ENCODE assay signal across 7 cellular contexts in the genomic region with DNA sequence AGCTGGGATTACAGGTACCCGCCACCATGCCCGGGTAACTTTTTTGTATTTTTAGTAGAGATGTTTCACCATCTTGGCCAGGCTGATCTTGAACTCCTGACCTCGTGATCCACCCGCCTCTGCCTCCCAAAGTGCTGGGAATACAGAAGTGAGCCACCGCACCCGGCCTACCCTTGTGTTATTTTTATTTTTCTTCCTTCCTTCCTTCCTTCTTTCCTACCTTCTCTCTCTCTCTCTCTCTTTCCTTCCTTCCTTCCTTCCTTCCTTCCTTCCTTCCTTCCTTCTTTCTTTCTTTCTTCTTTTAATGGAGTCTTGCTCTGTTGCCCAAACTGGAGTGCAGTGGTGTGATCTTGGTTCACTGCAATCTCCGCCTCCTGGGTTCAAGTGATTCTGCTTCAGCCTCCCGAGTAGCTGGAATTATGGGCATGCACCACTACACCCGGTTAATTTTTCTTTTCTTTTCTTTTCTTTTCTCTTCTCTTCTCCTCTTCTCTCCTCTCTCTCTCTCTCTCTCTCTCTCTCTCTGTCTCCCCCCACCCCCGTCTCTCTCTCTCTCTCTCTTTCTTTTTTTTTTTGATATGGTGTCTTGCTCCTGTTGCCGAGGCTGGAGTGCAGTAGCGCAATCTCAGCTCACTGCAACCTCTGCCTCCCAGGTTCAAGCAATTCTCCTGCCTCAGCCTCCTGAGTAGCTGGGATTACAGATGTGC. TPM values are rescaled to one million over a fixed set of nuclear protein-coding genes. Genes with fewer than 3 reads are reported as not detected.
DNase-seq lines count a peak whose midpoint lies in the region; FAIRE-seq and TF ChIP-seq lines count a peak whose summit lies in the region.
"Not testable (repeated sequence)": the region's sequence is repeated elsewhere in the genome, so short reads cannot be mapped to it uniquely, and the experiment has no call there.
"Had no signal": no experiment of that assay in that cellular context is flagged by ENCODE, and none has a peak within 500 bp of the region (broad histone marks: within the 10 kb centered on the region; RNA-seq: fewer than 3 reads in every experiment).

No MANE protein-coding gene starts in this region.

- dilution Hi-C loops in endothelial cell of umbilical vein (cut with MboI; ENCODE audit: extremely low pct_ligation_motif_present, low sequenced_read_pairs) = not testable (repeated sequence)

- peaks cover 33% of the 10 kb centered on the region for H3K36me3 Mint-ChIP-seq in Caco-2 (ENCODE audit: insufficient read depth, unreplicated experiment)
- not testable (repeated sequence) for H3K36me3 Mint-ChIP-seq in HFFc6 (ENCODE audit: low read depth)

- not testable (repeated sequence) for H3K36me3 ChIP-seq in BLaER1; Caco-2 (ENCODE audit: control insufficient read depth, insufficient read depth, low read length); PC-9 (ENCODE audit: low read depth); endothelial cell of umbilical vein (ENCODE audit: control insufficient read depth in 2 of 2, extremely low read depth in 1 of 2, insufficient read depth in 2 of 2, low read length in 2 of 2); stomach

- FAIRE-seq in endothelial cell of umbilical vein (lab: Jason Lieb, UNC) = peak; percentile 44

- not testable (repeated sequence) for H3K4me3 Mint-ChIP-seq in Caco-2 (ENCODE audit: unreplicated experiment); HFFc6

- not testable (repeated sequence) for H3K27me3 Mint-ChIP-seq in Caco-2 (ENCODE audit: insufficient read depth, unreplicated experiment); HFFc6 (ENCODE audit: insufficient read depth)

- peaks cover 19% of the 10 kb centered on the region for H3K27me3 ChIP-seq in BLaER1
- not testable (repeated sequence) for H3K27me3 ChIP-seq in Caco-2 (replicated peaks; ENCODE audit: control insufficient read depth, insufficient read depth, low read length); PC-9 (ENCODE audit: insufficient read depth, low read depth); endothelial cell of umbilical vein (ENCODE audit: control insufficient read depth in 2 of 2, insufficient read depth in 2 of 2, low read length in 2 of 2)
- peaks cover 0 to 40% (median 12%) of the 10 kb centered on the region in 3 donors for H3K27me3 ChIP-seq in stomach

- H3K27ac Mint-ChIP-seq in Caco-2 (ENCODE audit: unreplicated experiment) (peak overlapping the region; percentile 96), HFFc6 (peak overlapping the region; percentile 24; the same call in 1 of the 2 replicates)

- H3K9me1 ChIP-seq in endothelial cell of umbilical vein (replicated peaks; ENCODE audit: control insufficient read depth, extremely low read depth, insufficient read depth, low read length) = not testable (repeated sequence)

- not testable (repeated sequence) for H3K27ac ChIP-seq in BLaER1; endothelial cell of umbilical vein (ENCODE audit: insufficient read depth, low read depth, low read length)
- H3K27ac ChIP-seq in PC-9 = 0 out of 2 replicates have a peak overlapping the region, but pooled peaks have one; percentile 82
- H3K27ac ChIP-seq in stomach = peak overlapping the region in 3 of 5 donors; percentile 69 to 76 (median 71)

- not testable (repeated sequence) for H3K9ac ChIP-seq in BLaER1; endothelial cell of umbilical vein (replicated peaks; ENCODE audit: extremely low read depth, insufficient read depth, low read length)

- peaks cover 17% of the 10 kb centered on the region for H3K4me1 Mint-ChIP-seq in Caco-2 (ENCODE audit: low read depth, unreplicated experiment)
- peaks cover 37% of the 10 kb centered on the region for H3K4me1 Mint-ChIP-seq in HFFc6 (ENCODE audit: low read depth)

- not testable (repeated sequence) for BruUV-seq in Caco-2 (replicated peaks; lab: Mats Ljungman, UMichigan); PC-9 (replicated peaks; lab: Mats Ljungman, UMichigan); endothelial cell of umbilical vein (replicated peaks; lab: Mats Ljungman, UMichigan)

- peaks cover 17% of the 10 kb centered on the region; the same call in 1 of the 2 replicates for H3F3A ChIP-seq in PC-9 (ENCODE audit: insufficient read depth, low read depth)

- not testable (repeated sequence) for H2AFZ ChIP-seq in PC-9; endothelial cell of umbilical vein (ENCODE audit: low read depth, low read length)

- CTCF ChIA-PET in Caco-2 (lab: Charles Lee) = not testable (repeated sequence)
- CTCF ChIA-PET in PC-9 (lab: Charles Lee) (interaction anchor here (0.7 kb wide), 2 partner anchors 8 to 22 kb away, joined by 3 to 8 read pairs; no protein-coding TSS in a partner anchor), endothelial cell of umbilical vein (lab: Charles Lee) (interaction anchor here (0.7 to 1.7 kb wide), 4 partner anchors 8 to 57 kb away, joined by 3 to 10 read pairs (median 3); no protein-coding TSS in a partner anchor)

- TF ChIP-seq POLR2A in endothelial cell of umbilical vein (IDR thresholded peaks at IDR 0.05; ENCODE audit: low read depth, low read length); stomach (IDR thresholded peaks at IDR 0.05): not testable (repeated sequence)

- H3K79me2 ChIP-seq in PC-9 (ENCODE audit: low read depth); endothelial cell of umbilical vein (ENCODE audit: control insufficient read depth, insufficient read depth, low read length): not testable (repeated sequence)

- H3K9me3 Mint-ChIP-seq in Caco-2 (ENCODE audit: unreplicated experiment); HFFc6: not testable (repeated sequence)

- H3K9me3 ChIP-seq in BLaER1; Caco-2; PC-9 (ENCODE audit: insufficient read depth, low read depth); endothelial cell of umbilical vein (replicated peaks; ENCODE audit: control insufficient read depth, insufficient read depth, low read length); stomach: not testable (repeated sequence)

- POLR2A ChIA-PET in Caco-2 (lab: Charles Lee); PC-9 (lab: Charles Lee; ENCODE audit: unreplicated experiment); endothelial cell of umbilical vein (lab: Charles Lee): not testable (repeated sequence)

- intact Hi-C loops in Caco-2 (cut with micrococcal nuclease; ENCODE audit: unreplicated experiment) (loop anchor here (2.0 to 5.0 kb wide), 2 partner anchors 23 to 292 kb away; partner anchors contain the start of gene ARID1A), endothelial cell of umbilical vein (cut with micrococcal nuclease) (loop anchor here (1.0 kb wide), 1 partner anchor 22 kb away; no protein-coding TSS in a partner anchor), stomach (cut with DNase I; ENCODE audit: low total_unique reads) (loop anchor here (10.0 kb wide), 1 partner anchor 55 kb away; no protein-coding TSS in a partner anchor)
- intact Hi-C loops in PC-9 (cut with micrococcal nuclease; ENCODE audit: unreplicated experiment) = not testable (repeated sequence)

- not testable (repeated sequence) for H4K20me1 ChIP-seq in BLaER1; PC-9 (ENCODE audit: insufficient read depth); endothelial cell of umbilical vein (replicated peaks; ENCODE audit: control insufficient read depth, extremely low read depth, insufficient read depth, low read length)

- H3K9me2 ChIP-seq in PC-9 (ENCODE audit: insufficient read depth) = not testable (repeated sequence)

- not testable (repeated sequence) for TF ChIP-seq EP300 in stomach (IDR thresholded peaks at IDR 0.05)

- H3K4me1 ChIP-seq in BLaER1 (peaks cover 29% of the 10 kb centered on the region), Caco-2 (peaks cover 29% of the 10 kb centered on the region), PC-9 (replicated peaks; ENCODE audit: insufficient read depth) (peaks cover 27% of the 10 kb centered on the region), endothelial cell of umbilical vein (ENCODE audit: control insufficient read depth, extremely low read depth, insufficient read depth, low read length) (peaks cover 29% of the 10 kb centered on the region), stomach (peaks cover 29 to 42% (median 34%) of the 10 kb centered on the region in 4 donors)

- H3K4me2 ChIP-seq in BLaER1 = 0 out of 2 replicates have a peak overlapping the region, but pooled peaks have one; percentile 14
- H3K4me2 ChIP-seq in PC-9; endothelial cell of umbilical vein (ENCODE audit: insufficient read depth, low read length): not testable (repeated sequence)

- not testable (repeated sequence) for TF ChIP-seq CTCF in Caco-2 (IDR thresholded peaks at IDR 0.05; ENCODE audit: insufficient read depth in 1 of 2, low read depth in 1 of 2, low read length in 1 of 2, severe bottlenecking in 1 of 2, unreplicated experiment in 1 of 2); HFFc6 (IDR thresholded peaks at IDR 0.05); PC-9 (conservative IDR thresholded peaks at IDR 0.05); endothelial cell of umbilical vein (IDR thresholded peaks at IDR 0.05; ENCODE audit: extremely low read depth in 1 of 2, insufficient read depth in 1 of 2, low read depth in 1 of 2, low read length in 2 of 2); stomach (IDR thresholded peaks at IDR 0.05)

- WGBS in stomach, 5 donors = 81 to 90% (median 86%) methylated on average over 11 to 12 of the region's 12 CpGs

- not testable (repeated sequence) for H3K4me3 ChIP-seq in BLaER1; Caco-2 (ENCODE audit: low read depth, low read length); PC-9; endothelial cell of umbilical vein (replicated peaks in 1 of 3; ENCODE audit: insufficient read depth in 1 of 3, low read depth in 1 of 3, low read length in 3 of 3); stomach

- not testable (repeated sequence) for DNase-seq in Caco-2; HFFc6; PC-9; endothelial cell of umbilical vein (ENCODE audit: low read depth, low spot score); stomach

RNA-seq across cellular contexts. Expression of gene TRNP1, which starts 3.9 kb away (rescaled TPM):
- total RNA-seq in Caco-2 (2022) = 23.3 and 23.6 TPM in 2 replicates
- total RNA-seq in HFFc6 (2021; fragmentation: NEBNext Ultra II Directional; extraction: Animal tissue kit (Norgen Biotek cat#: 25700)) = 100 to 1,000 TPM; 203 to 241 (median 217) TPM
- total RNA-seq in PC-9 (2021) = 7.4 and 7.9 TPM in 2 replicates
- 5.9 and 10.3 TPM in 2 replicates for total RNA-seq in endothelial cell of umbilical vein
- polyA plus RNA-seq in endothelial cell of umbilical vein = 14.6 and 20.5 TPM in 2 replicates
- polyA plus RNA-seq in endothelial cell of umbilical vein (2011; cell fraction: cytosol; rRNA removed) = 10.3 and 14.2 TPM in 2 replicates
- 3.4 and 4.4 TPM in 2 replicates for polyA plus RNA-seq in endothelial cell of umbilical vein (2011; cell fraction: nucleus; rRNA removed)
- 14.4 and 19.8 TPM in 2 replicates for polyA plus RNA-seq in endothelial cell of umbilical vein (2012)
- 6.2 and 6.4 TPM in 2 replicates for polyA minus RNA-seq in endothelial cell of umbilical vein
- not detected for polyA minus RNA-seq in endothelial cell of umbilical vein (2011; cell fraction: cytosol; rRNA and poly(A)+ RNA removed)
- 1.6 and 2.0 TPM in 2 replicates for polyA minus RNA-seq in endothelial cell of umbilical vein (2011; cell fraction: nucleus; rRNA and poly(A)+ RNA removed)
- 100 to 1,000 TPM in 1 of 5 donors, 10 to 100 TPM in 3, 1 to 10 TPM in 1; 1.7 to 188 (median 40.0) TPM for total RNA-seq in stomach
- 100 to 1,000 TPM; 121 to 216 (median 183) TPM for polyA plus RNA-seq in stomach

RNA-seq across cellular contexts. Expression of gene TENT5B, which starts 23.1 kb away (rescaled TPM):
- total RNA-seq in Caco-2 (2022) (19.4 and 21.1 TPM in 2 replicates), PC-9 (2021) (3.6 and 4.9 TPM in 2 replicates), endothelial cell of umbilical vein (0.73 and 0.88 TPM in 2 replicates), stomach (10 to 100 TPM in 2 of 5 donors, 1 to 10 TPM in 3; 1.8 to 33.0 (median 5.5) TPM)
- total RNA-seq in HFFc6 (2021; fragmentation: NEBNext Ultra II Directional; extraction: Animal tissue kit (Norgen Biotek cat#: 25700)) = 1 to 10 TPM; 3.1 to 5.5 (median 3.6) TPM
- polyA plus RNA-seq in endothelial cell of umbilical vein (0.86 and 0.99 TPM in 2 replicates), stomach (10 to 100 TPM in 1 of 3 donors, 1 to 10 TPM in 2; 1.7 to 27.5 (median 3.9) TPM)
- polyA plus RNA-seq in endothelial cell of umbilical vein (2011; cell fraction: cytosol; rRNA removed) = 0.44 and 0.63 TPM in 2 replicates
- polyA plus RNA-seq in endothelial cell of umbilical vein (2011; cell fraction: nucleus; rRNA removed) = 0.39 and 0.49 TPM in 2 replicates
- 0.37 and 0.95 TPM in 2 replicates for polyA plus RNA-seq in endothelial cell of umbilical vein (2012)
- polyA minus RNA-seq in endothelial cell of umbilical vein = 0.53 and 0.72 TPM in 2 replicates
- polyA minus RNA-seq in endothelial cell of umbilical vein (2011; cell fraction: cytosol; rRNA and poly(A)+ RNA removed) = 7.3 TPM
- polyA minus RNA-seq in endothelial cell of umbilical vein (2011; cell fraction: nucleus; rRNA and poly(A)+ RNA removed) = 0.34 and 0.67 TPM in 2 replicates
- total RNA-seq: CD4-positive, alpha-beta T cell had no signal

RNA-seq across cellular contexts. Expression of gene KDF1, which starts 29.3 kb away (rescaled TPM):
- 13.5 and 14.1 TPM in 2 replicates for total RNA-seq in Caco-2 (2022)
- total RNA-seq in HFFc6 (2021; fragmentation: NEBNext Ultra II Directional; extraction: Animal tissue kit (Norgen Biotek cat#: 25700)) = not detected
- 20.5 and 21.3 TPM in 2 replicates for total RNA-seq in PC-9 (2021)
- total RNA-seq in endothelial cell of umbilical vein = not detected in 2 replicates
- polyA plus RNA-seq in endothelial cell of umbilical vein = 0.05 TPM in 1 of 2 replicates, not detected in the other
- polyA plus RNA-seq in endothelial cell of umbilical vein (2011; cell fraction: cytosol; rRNA removed) = not detected in 2 replicates
- not detected in 2 replicates for polyA plus RNA-seq in endothelial cell of umbilical vein (2011; cell fraction: nucleus; rRNA removed)
- polyA plus RNA-seq in endothelial cell of umbilical vein (2012) = not detected in 2 replicates
- polyA minus RNA-seq in endothelial cell of umbilical vein = 0.40 TPM in 1 of 2 replicates, not detected in the other
- not detected for polyA minus RNA-seq in endothelial cell of umbilical vein (2011; cell fraction: cytosol; rRNA and poly(A)+ RNA removed)
- polyA minus RNA-seq in endothelial cell of umbilical vein (2011; cell fraction: nucleus; rRNA and poly(A)+ RNA removed) = not detected in 2 replicates
- total RNA-seq in stomach = 10 to 100 TPM in 2 of 5 donors, 1 to 10 TPM in 3; 2.9 to 21.6 (median 7.1) TPM
- 10 to 100 TPM; 13.6 to 15.3 (median 14.5) TPM for polyA plus RNA-seq in stomach
